Comparison of ENCODE assay signal across 1 cellular context in genomic region chr2:138275292-138275690, GRCh38.
TF ChIP-seq lines count a peak whose summit lies in the region.

No MANE protein-coding gene starts in this region.

TF ChIP-seq in HepG2, 621 proteins besides CTCF, POLR2A, EP300 and RAD21:
- no peak for TF ChIP-seq ZNF484 (CRISPR knock-in tag; IDR thresholded peaks at IDR 0.05; ENCODE audit: borderline replicate concordance, low read depth)
- TF ChIP-seq ZNF24 (IDR thresholded peaks at IDR 0.05) = no peak
- no peak for TF ChIP-seq ZNF781 (CRISPR knock-in tag; IDR thresholded peaks at IDR 0.05; ENCODE audit: borderline replicate concordance, not compliant biosample characterization)
- TF ChIP-seq MXD1 (CRISPR knock-in tag; IDR thresholded peaks at IDR 0.05) = no peak
- TF ChIP-seq KLF9 (CRISPR knock-in tag; IDR thresholded peaks at IDR 0.05; ENCODE audit: low read depth) = no peak
- 0 out of 2 replicates have a peak, but pooled peaks have one; percentile 9 for TF ChIP-seq NR2C2 (CRISPR knock-in tag; IDR thresholded peaks at IDR 0.05; ENCODE audit: borderline replicate concordance)
- TF ChIP-seq ZSCAN30 (CRISPR knock-in tag; IDR thresholded peaks at IDR 0.05) = no peak
- TF ChIP-seq ZNF784 (CRISPR knock-in tag; IDR thresholded peaks at IDR 0.05; ENCODE audit: borderline replicate concordance) = no peak
- 0 out of 2 replicates have a peak, but pooled peaks have one; percentile 33 for TF ChIP-seq ZNF580 (CRISPR knock-in tag; IDR thresholded peaks at IDR 0.05; ENCODE audit: borderline replicate concordance, low read depth)
- no peak for TF ChIP-seq SRSF9 (IDR thresholded peaks at IDR 0.05; ENCODE audit: borderline replicate concordance, insufficient read depth, low read depth, low read length, poor library complexity, severe bottlenecking)
- TF ChIP-seq KAT7 (CRISPR knock-in tag; IDR thresholded peaks at IDR 0.05; ENCODE audit: borderline replicate concordance) = no peak
- TF ChIP-seq ZMYM3 (CRISPR knock-in tag; IDR thresholded peaks at IDR 0.05) = no peak
- TF ChIP-seq ZBTB25 (CRISPR knock-in tag; IDR thresholded peaks at IDR 0.05) = no peak
- no peak for TF ChIP-seq CC2D1A (CRISPR knock-in tag; IDR thresholded peaks at IDR 0.05)
- TF ChIP-seq HDAC6 (IDR thresholded peaks at IDR 0.05; ENCODE audit: low read depth, low read length) = no peak
TF ChIP-seq in HepG2: peak in this region for 2.
